In the genomic region with DNA sequence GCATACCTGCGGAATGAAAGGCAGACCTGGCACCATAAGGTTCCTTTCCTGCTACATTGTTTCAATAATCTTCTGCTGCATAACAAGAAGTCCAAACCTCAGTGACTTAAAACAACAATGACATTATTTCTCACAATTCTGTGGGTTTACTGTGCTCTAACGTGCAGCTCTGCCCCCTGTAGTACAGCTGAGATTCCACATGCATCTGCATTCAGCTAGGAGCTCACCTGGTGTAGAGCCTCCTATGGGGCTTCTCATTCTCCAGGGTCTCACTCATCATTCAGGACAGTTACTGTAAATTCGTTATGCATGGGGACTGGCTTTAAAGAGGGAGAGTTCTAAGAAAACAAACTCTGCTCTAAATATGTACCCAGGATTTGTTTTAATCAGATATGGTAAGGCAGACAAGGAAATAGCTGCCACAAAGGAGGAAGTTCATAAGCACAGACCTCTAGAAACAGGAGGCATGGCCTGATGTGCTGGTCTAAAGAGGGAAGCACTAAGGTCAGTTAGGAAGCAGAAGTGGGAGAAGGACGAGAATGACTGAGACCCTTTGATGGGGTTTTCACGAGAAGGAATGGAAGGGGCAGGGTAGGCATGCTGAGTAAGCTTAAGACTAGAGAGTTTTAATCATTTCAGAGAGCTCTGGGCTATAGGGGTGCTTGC, we compare ENCODE assay signal across 16 cellular contexts.
DNase-seq lines count a peak whose midpoint lies in the region; ATAC-seq lines count a peak whose summit lies in the region.
"Had no signal": no experiment of that assay in that cellular context is flagged by ENCODE, and none has a peak within 500 bp of the region (broad histone marks: within the 10 kb centered on the region; RNA-seq: fewer than 3 reads in every experiment).

No MANE protein-coding gene starts in this region.

- H2AFZ ChIP-seq in Karpas-422 (ENCODE audit: low read length), result no peak overlapping the region

- no peaks in the 10 kb centered on the region for H3K36me3 ChIP-seq in Karpas-422 (ENCODE audit: insufficient read depth, low read length)
- H3K36me3 ChIP-seq in HAP-1 (replicated peaks), result no peaks in the 10 kb centered on the region

- no peak overlapping the region for H3K4me2 ChIP-seq in Karpas-422 (ENCODE audit: low read depth, low read length, poor library complexity, severe bottlenecking)

- no peaks in the 10 kb centered on the region for H3K27me3 ChIP-seq in Karpas-422 (ENCODE audit: low read length)
- no peaks in the 10 kb centered on the region for H3K27me3 ChIP-seq in HAP-1 (ENCODE audit: low read depth)

- DNase-seq in GF-D8 (lab: John Stamatoyannopoulos, UW), result peak; percentile 16
- DNase-seq in Karpas-422, result peak; percentile 75
- DNase-seq in OCI-M1 (lab: John Stamatoyannopoulos, UW), result peak; percentile 75
- DNase-seq in medulla oblongata (ENCODE audit: extremely low spot score), result peak; percentile 5
- DNase-seq in stimulated activated CD4-positive, alpha-beta T cell treated with anti-CD3 and anti-CD28 coated beads, Interleukin-4, amount 100 ng/mL, for 24 hours, result no peak
- no peak for DNase-seq in NCI-H2227 (lab: John Stamatoyannopoulos, UW; ENCODE audit: unreplicated experiment)
- DNase-seq in HAP-1 (ENCODE audit: low spot score in 2 of 2), result no peak
- DNase-seq: activated CD4-positive, alpha-beta T cell treated with anti-CD3 and anti-CD28 coated beads for 36 hours; activated CD8-positive, alpha-beta memory T cell treated with anti-CD3 and anti-CD28 coated beads, Interleukin-2, amount 50 U/mL, for 4 hours; activated naive CD4-positive, alpha-beta T cell; AML-193; hippocampal formation; NCI-H2029; NCI-H526 had no signal

- no peaks in the 10 kb centered on the region for H3K9me3 ChIP-seq in Karpas-422 (ENCODE audit: low read length)
- H3K9me3 ChIP-seq in HAP-1, result no peaks in the 10 kb centered on the region

- H3K79me2 ChIP-seq in Karpas-422 (ENCODE audit: low read length), result no peaks in the 10 kb centered on the region

- H3K4me3 ChIP-seq in Karpas-422 (ENCODE audit: low read length) (no peak overlapping the region), HAP-1 (no peak overlapping the region)

- no peak overlapping the region for H3K9ac ChIP-seq in Karpas-422 (ENCODE audit: low read length)

- H4K20me1 ChIP-seq in Karpas-422 (ENCODE audit: insufficient read depth, low read depth, low read length), result no peaks in the 10 kb centered on the region

- H3K4me1 ChIP-seq in Karpas-422 (ENCODE audit: low read length) (no peaks in the 10 kb centered on the region), HAP-1 (no peaks in the 10 kb centered on the region)

- H3K9me2 ChIP-seq in Karpas-422 (replicated peaks; ENCODE audit: insufficient read depth, low read length), result no peaks in the 10 kb centered on the region

- no peak for ATAC-seq in GM21528 (IDR thresholded peaks at IDR 0.05; ENCODE audit: low FRiP score, unreplicated experiment)
- ATAC-seq: activated CD4-positive, alpha-beta T cell treated with anti-CD3 and anti-CD28 coated beads for 36 hours had no signal

- in situ Hi-C loops in HAP-1 (cut with MboI; ENCODE audit: low sequenced_read_pairs), result no loop called here

- no peak overlapping the region for H3K27ac ChIP-seq in Karpas-422 (ENCODE audit: low read length)
- H3K27ac ChIP-seq: RWPE1 had no signal

Comparison
In these comparisons a context has a peak if more than half of its experiments do, and no peak if none do; other contexts are left out.
1. DNase-seq: peak in GF-D8 (single experiment), Karpas-422 (single experiment), OCI-M1 (single experiment) and medulla oblongata (single experiment); none in stimulated activated CD4-positive, alpha-beta T cell treated with anti-CD3 and anti-CD28 coated beads, Interleukin-4, amount 100 ng/mL, for 24 hours (single experiment), NCI-H2227 (single experiment) and HAP-1 (0 of 2).